In the genomic region with DNA sequence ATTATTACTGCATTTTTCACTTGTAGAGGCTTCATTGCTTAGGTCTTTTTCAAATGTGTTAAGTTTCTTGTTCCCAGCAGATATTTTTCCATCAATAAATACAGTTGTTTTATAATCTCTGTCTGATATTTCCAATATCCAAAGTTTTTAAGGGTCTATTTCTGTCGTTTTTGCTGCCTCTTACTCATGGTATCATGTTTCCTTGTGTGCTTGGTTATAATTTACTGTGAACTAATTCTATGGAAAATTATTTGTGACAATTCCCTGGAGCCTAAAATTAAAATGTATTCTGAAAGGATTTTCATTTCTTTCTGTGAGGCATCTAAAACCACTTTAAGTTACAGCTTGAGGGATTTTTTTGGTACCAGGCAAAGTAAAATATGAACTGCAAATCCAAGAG, we compare ENCODE assay signal across 1 cellular context.
TF ChIP-seq lines count a peak whose summit lies in the region.

No MANE protein-coding gene starts in this region.

TF ChIP-seq in K562, 482 proteins besides CTCF, POLR2A, EP300 and RAD21 (continued from another document):
- TF ChIP-seq, protein P1, sequence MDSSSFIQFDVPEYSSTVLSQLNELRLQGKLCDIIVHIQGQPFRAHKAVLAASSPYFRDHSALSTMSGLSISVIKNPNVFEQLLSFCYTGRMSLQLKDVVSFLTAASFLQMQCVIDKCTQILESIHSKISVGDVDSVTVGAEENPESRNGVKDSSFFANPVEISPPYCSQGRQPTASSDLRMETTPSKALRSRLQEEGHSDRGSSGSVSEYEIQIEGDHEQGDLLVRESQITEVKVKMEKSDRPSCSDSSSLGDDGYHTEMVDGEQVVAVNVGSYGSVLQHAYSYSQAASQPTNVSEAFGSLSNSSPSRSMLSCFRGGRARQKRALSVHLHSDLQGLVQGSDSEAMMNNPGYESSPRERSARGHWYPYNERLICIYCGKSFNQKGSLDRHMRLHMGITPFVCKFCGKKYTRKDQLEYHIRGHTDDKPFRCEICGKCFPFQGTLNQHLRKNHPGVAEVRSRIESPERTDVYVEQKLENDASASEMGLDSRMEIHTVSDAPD (CRISPR knock-in tag; IDR thresholded peaks at IDR 0.05) = no peak
- no peak for TF ChIP-seq ERF (CRISPR knock-in tag; IDR thresholded peaks at IDR 0.05)
